In the genomic region with DNA sequence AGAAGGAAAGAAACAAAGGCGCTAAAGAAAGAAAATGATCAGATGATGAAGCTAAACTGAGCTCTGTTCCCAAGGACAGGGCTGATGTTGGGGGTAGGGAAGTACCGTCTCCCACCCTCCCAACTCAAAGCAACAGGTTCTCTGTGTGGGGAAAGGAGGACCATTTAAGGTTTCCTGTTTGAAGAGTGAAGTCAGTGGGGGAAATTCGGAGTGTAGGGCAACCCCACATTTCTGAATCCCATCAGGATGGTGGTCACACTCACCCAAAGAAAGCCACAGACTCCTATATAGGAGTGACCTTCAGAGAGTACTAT, we compare ENCODE assay signal across 10 cellular contexts.
"Had no signal": no experiment of that assay in that cellular context is flagged by ENCODE, and none has a peak within 500 bp of the region (broad histone marks: within the 10 kb centered on the region; RNA-seq: fewer than 3 reads in every experiment).

No MANE protein-coding gene starts in this region.

- H3K36me3 ChIP-seq: left ventricle myocardium inferior, lower lobe of right lung, prostate gland, right lobe of liver, tibial artery, upper lobe of left lung, uterus had no signal

- H3K4me1 ChIP-seq: foreskin keratinocyte, lower lobe of right lung, prostate gland, right lobe of liver, tibial artery, uterus had no signal

- H2AFZ ChIP-seq: hepatocyte had no signal

- H3K27ac ChIP-seq: foreskin keratinocyte, hepatocyte, left ventricle myocardium inferior, lower lobe of right lung, parathyroid adenoma, prostate gland, right lobe of liver, tibial artery, upper lobe of left lung, uterus had no signal

- H3K27me3 ChIP-seq: foreskin keratinocyte, hepatocyte, right lobe of liver, upper lobe of left lung, uterus had no signal

- H3K79me2 ChIP-seq: hepatocyte, parathyroid adenoma had no signal

- H3K4me3 ChIP-seq: hepatocyte, left ventricle myocardium inferior, lower lobe of right lung, prostate gland, right lobe of liver, tibial artery, upper lobe of left lung, uterus had no signal

- H3K9ac ChIP-seq: parathyroid adenoma had no signal

- H3K9me3 ChIP-seq: left ventricle myocardium inferior, lower lobe of right lung, prostate gland, right lobe of liver, tibial artery, upper lobe of left lung, uterus had no signal
